Comparison of ENCODE assay signal across 9 cellular contexts in the genomic region with DNA sequence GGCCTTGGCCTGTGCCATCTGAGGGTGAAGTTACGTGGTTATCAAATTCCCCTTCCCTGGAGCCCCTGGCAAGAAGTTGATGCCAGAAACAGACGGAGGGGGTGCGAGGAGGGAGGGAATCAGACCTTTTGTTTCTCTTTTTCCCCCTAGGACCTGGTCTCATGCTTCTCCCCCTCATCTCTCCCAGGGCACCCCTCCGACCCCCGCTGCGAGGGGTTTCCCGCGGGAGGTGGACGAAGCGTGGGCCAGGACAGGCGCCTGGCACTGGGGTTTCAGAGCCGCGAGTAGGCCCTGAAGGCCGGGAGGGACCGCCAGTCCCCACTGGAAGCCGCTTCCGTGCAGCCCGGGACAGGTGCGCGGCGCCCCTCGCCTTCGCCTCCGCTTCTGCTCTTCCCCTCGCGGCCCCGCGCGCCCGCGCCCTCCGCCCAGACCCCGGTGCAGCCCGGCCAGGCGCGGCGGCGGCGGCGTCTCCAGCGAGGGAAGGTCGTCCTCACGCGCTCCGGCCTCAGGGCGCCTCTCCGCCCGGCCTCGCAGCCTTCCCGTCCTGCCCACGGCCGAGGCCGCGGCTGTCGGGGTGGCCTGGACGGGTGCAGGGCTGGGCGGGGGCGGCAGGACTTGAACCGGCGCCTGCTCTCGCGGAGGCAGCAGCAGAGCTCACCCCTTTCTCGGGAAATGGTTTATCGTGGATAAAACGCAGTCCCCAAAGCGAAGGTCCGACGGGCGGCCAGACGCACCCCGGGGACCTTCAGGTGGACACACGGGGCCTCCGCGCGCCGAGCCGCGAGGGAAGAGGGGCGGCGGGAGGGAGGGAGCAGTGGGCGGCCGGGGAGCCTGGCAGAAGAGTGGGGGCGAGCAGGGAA. TPM values are rescaled to one million over a fixed set of nuclear protein-coding genes. Genes with fewer than 3 reads are reported as not detected.
DNase-seq lines count a peak whose midpoint lies in the region; ATAC-seq and TF ChIP-seq lines count a peak whose summit lies in the region.
"Had no signal": no experiment of that assay in that cellular context is flagged by ENCODE, and none has a peak within 500 bp of the region (broad histone marks: within the 10 kb centered on the region; RNA-seq: fewer than 3 reads in every experiment).

No MANE protein-coding gene starts in this region.

- TF ChIP-seq EP300 in sigmoid colon (IDR thresholded peaks at IDR 0.05): no peak

- DNase-seq in HPDE6-E6E7 (ENCODE audit: extremely low spot score): peak; percentile 7
- DNase-seq in ascending aorta (ENCODE audit: low spot score in 2 of 2): no peak
- DNase-seq in sigmoid colon: no peak
- no peak for DNase-seq in midbrain (lab: John Stamatoyannopoulos, UW)
- DNase-seq: IMR-90 had no signal

- H3K36me3 ChIP-seq in ascending aorta (no peaks in the 10 kb centered on the region), sigmoid colon (no peaks in the 10 kb centered on the region)

- intact Hi-C loops in ascending aorta (cut with DNase I): no loop called here
- intact Hi-C loops in sigmoid colon (cut with DNase I): no loop called here

- H3K27ac ChIP-seq in ascending aorta: peak overlapping the region; percentile 35 to 65
- peak overlapping the region in 3 of 4 donors; percentile 19 to 45 (median 20) for H3K27ac ChIP-seq in sigmoid colon

- no peak for TF ChIP-seq CTCF in ascending aorta (IDR thresholded peaks at IDR 0.05)
- TF ChIP-seq CTCF in sigmoid colon (IDR thresholded peaks at IDR 0.05): no peak

- H3K9me3 ChIP-seq in ascending aorta (peaks cover 0 to 13% of the 10 kb centered on the region in 2 donors), iPS-18c (ENCODE audit: control insufficient read depth, insufficient read depth, low read length) (no peaks in the 10 kb centered on the region), sigmoid colon (peaks cover 0 to 13% (median 0%) of the 10 kb centered on the region in 4 donors)

- H3K4me1 ChIP-seq in ascending aorta: no peaks in the 10 kb centered on the region
- H3K4me1 ChIP-seq in sigmoid colon: peaks cover 0 to 12% (median 6%) of the 10 kb centered on the region in 4 donors

- H3K4me3 ChIP-seq in ascending aorta: peak overlapping the region; percentile 63 to 68
- peak overlapping the region; percentile 67 for H3K4me3 ChIP-seq in iPS-18c (ENCODE audit: insufficient read depth, low read depth, low read length)
- H3K4me3 ChIP-seq in sigmoid colon: peak overlapping the region in 3 of 4 donors; percentile 30 to 46 (median 42)

- no peak for TF ChIP-seq POLR2A in sigmoid colon (IDR thresholded peaks at IDR 0.05)

- WGBS in sigmoid colon, 2 donors: 6 to 16% methylated on average over 82 of the region's 83 CpGs

- H3K27me3 ChIP-seq in ascending aorta (no peaks in the 10 kb centered on the region), sigmoid colon (peaks cover 8 to 34% (median 9%) of the 10 kb centered on the region in 3 donors)

- no peak for ATAC-seq in GM19035 (IDR thresholded peaks at IDR 0.05; ENCODE audit: unreplicated experiment)
- ATAC-seq in GM21786 (IDR thresholded peaks at IDR 0.05; ENCODE audit: unreplicated experiment): no peak
- ATAC-seq in HG03159 (IDR thresholded peaks at IDR 0.05; ENCODE audit: unreplicated experiment): no peak

RNA-seq across cellular contexts. Expression of gene ADAMTS17, which starts 31.5 kb away (rescaled TPM):
- total RNA-seq in ascending aorta (2.8 TPM), sigmoid colon (1 to 10 TPM in 3 of 4 donors, under 1 TPM in 1; 0.71 to 3.6 (median 1.3) TPM)
- 1 to 10 TPM in 1 of 3 donors, under 1 TPM in 2; 0.46 to 1.4 (median 0.60) TPM for polyA plus RNA-seq in sigmoid colon
- total RNA-seq: IMR-90 had no signal
